ENCODE assay signal across 20 cellular contexts in genomic region chr3:194964809-194965208, GRCh38.
A peak's percentile ranks its signal among the peaks of the same experiment; 100 is the strongest.
DNase-seq lines count a peak whose midpoint lies in the region; ATAC-seq, FAIRE-seq and TF ChIP-seq lines count a peak whose summit lies in the region.
"Had no signal": no experiment of that assay in that cellular context is flagged by ENCODE, and none has a peak within 500 bp of the region (broad histone marks: within the 10 kb centered on the region; RNA-seq: fewer than 3 reads in every experiment).

No MANE protein-coding gene starts in this region.

- TF ChIP-seq CTCF in D721Med (IDR thresholded peaks at IDR 0.05; ENCODE audit: insufficient read depth, missing control alignments): peak; percentile 8
- no peak for TF ChIP-seq CTCF in coronary artery (IDR thresholded peaks at IDR 0.05)
- peak in 1 of 6 experiments; percentile 26 for TF ChIP-seq CTCF in esophagus squamous epithelium (IDR thresholded peaks at IDR 0.05)

- H3K27ac ChIP-seq in coronary artery: no peak overlapping the region
- no peak overlapping the region for H3K27ac ChIP-seq in esophagus squamous epithelium
- H3K27ac ChIP-seq: adrenal gland, cardiac muscle cell, dorsolateral prefrontal cortex, HL-60, testis had no signal

- no peaks in the 10 kb centered on the region for H3K9me3 ChIP-seq in esophagus squamous epithelium
- H3K9me3 ChIP-seq: adrenal gland, testis had no signal

- no peak for TF ChIP-seq POLR2A in esophagus squamous epithelium (IDR thresholded peaks at IDR 0.05)

- no peak for FAIRE-seq in D721Med (lab: Jason Lieb, UNC)

- no peak for ATAC-seq in sciatic nerve
- ATAC-seq: CD8-positive, alpha-beta T cell; stimulated activated effector memory CD8-positive, alpha-beta T cell treated with anti-CD3 and anti-CD28 coated beads, Interleukin-12 subunit alpha, Interleukin-12 subunit beta, amount 100 ng/mL, for 72 hours had no signal

- TF ChIP-seq EP300 in Ishikawa (IDR thresholded peaks at IDR 0.05; ENCODE audit: borderline replicate concordance): no peak

- intact Hi-C loops in sciatic nerve (cut with DNase I): no loop called here
- intact Hi-C loops in esophagus squamous epithelium (cut with DNase I): no loop called here

- H3K27me3 ChIP-seq in esophagus squamous epithelium: no peaks in the 10 kb centered on the region
- H3K27me3 ChIP-seq: adrenal gland, cardiac muscle cell, testis had no signal

- DNase-seq in D721Med (ENCODE audit: insufficient read length, low spot score): no peak
- peak; percentile 21 for DNase-seq in coronary artery (ENCODE audit: low spot score)
- DNase-seq in sciatic nerve (ENCODE audit: low spot score): peak; percentile 4
- no peak for DNase-seq in GDM1 (lab: John Stamatoyannopoulos, UW)
- DNase-seq in esophagus squamous epithelium (lab: John Stamatoyannopoulos, UW): no peak
- no peak for DNase-seq in activated gamma-delta T cell (lab: John Stamatoyannopoulos, UW)
- DNase-seq: activated CD4-positive, alpha-beta T cell treated with anti-CD3 and anti-CD28 coated beads for 48 hours; adrenal gland; DND-41; dorsolateral prefrontal cortex; kidney glomerular epithelial cell; NCI-H82; nucleus accumbens; retina; testis had no signal

- H3K4me3 ChIP-seq in coronary artery (no peak overlapping the region), esophagus squamous epithelium (no peak overlapping the region)
- H3K4me3 ChIP-seq: adrenal gland, cardiac muscle cell, dorsolateral prefrontal cortex, testis had no signal

- peak; percentile 52; the same call in 1 of the 2 replicates for TF ChIP-seq RAD21 in Ishikawa (IDR thresholded peaks at IDR 0.05; ENCODE audit: low read depth)

- peaks cover 0 to 3% (median 0%) of the 10 kb centered on the region in 3 donors for H3K4me1 ChIP-seq in esophagus squamous epithelium
- H3K4me1 ChIP-seq: adrenal gland, testis had no signal

- WGBS in esophagus squamous epithelium, 2 donors: 79 to 85% methylated on average over 3 of the region's 3 CpGs

- H3K36me3 ChIP-seq in esophagus squamous epithelium: no peaks in the 10 kb centered on the region
- H3K36me3 ChIP-seq: adrenal gland, cardiac muscle cell had no signal

TF ChIP-seq in Ishikawa, 13 proteins besides CTCF, POLR2A, EP300 and RAD21:
- TF ChIP-seq, protein P1, sequence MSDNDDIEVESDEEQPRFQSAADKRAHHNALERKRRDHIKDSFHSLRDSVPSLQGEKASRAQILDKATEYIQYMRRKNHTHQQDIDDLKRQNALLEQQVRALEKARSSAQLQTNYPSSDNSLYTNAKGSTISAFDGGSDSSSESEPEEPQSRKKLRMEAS (IDR thresholded peaks at IDR 0.05): no peak

Comparison
In these comparisons a context has a peak if more than half of its experiments do, and no peak if none do; other contexts are left out.
1. DNase-seq: peak in coronary artery (single experiment) and sciatic nerve (single experiment); none in D721Med (single experiment), GDM1 (single experiment), esophagus squamous epithelium (single experiment) and activated gamma-delta T cell (single experiment).